ENCODE assay signal across 1 cellular context in genomic region chr16:50371036-50371716, GRCh38.
TF ChIP-seq lines count a peak whose summit lies in the region.

No MANE protein-coding gene starts in this region.

TF ChIP-seq in HepG2, 621 proteins besides CTCF, POLR2A, EP300 and RAD21 (continued from another document and continues in another):
- TF ChIP-seq ZBTB10 (CRISPR knock-in tag; IDR thresholded peaks at IDR 0.05; ENCODE audit: borderline replicate concordance) (no peak), ZBTB7B (CRISPR knock-in tag; IDR thresholded peaks at IDR 0.05) (peak; percentile 51; the same call in 1 of the 2 replicates), SP4 (CRISPR knock-in tag; IDR thresholded peaks at IDR 0.05) (no peak), DMTF1 (CRISPR knock-in tag; IDR thresholded peaks at IDR 0.05) (no peak), JDP2 (CRISPR knock-in tag; IDR thresholded peaks at IDR 0.05; ENCODE audit: borderline replicate concordance) (no peak), ZSCAN30 (CRISPR knock-in tag; IDR thresholded peaks at IDR 0.05) (no peak), ZNF263 (CRISPR knock-in tag; IDR thresholded peaks at IDR 0.05) (0 out of 2 replicates have a peak, but pooled peaks have one; percentile 20), NFIB (CRISPR knock-in tag; IDR thresholded peaks at IDR 0.05; ENCODE audit: borderline replicate concordance) (no peak), HDAC1 (CRISPR knock-in tag; IDR thresholded peaks at IDR 0.05) (no peak), PRMT3 (CRISPR knock-in tag; IDR thresholded peaks at IDR 0.05; ENCODE audit: borderline replicate concordance, low read depth) (no peak), PCBP2 (optimal IDR thresholded peaks at IDR 0.05; ENCODE audit: low read depth, low read length, poor library complexity, severe bottlenecking) (no peak), ZSCAN22 (CRISPR knock-in tag; IDR thresholded peaks at IDR 0.05) (no peak), ZHX1 (CRISPR knock-in tag; IDR thresholded peaks at IDR 0.05; ENCODE audit: low read depth) (no peak), SKIL (CRISPR knock-in tag; IDR thresholded peaks at IDR 0.05; ENCODE audit: borderline replicate concordance) (no peak), KLF16 (CRISPR knock-in tag; IDR thresholded peaks at IDR 0.05) (no peak), NONO (IDR thresholded peaks at IDR 0.05) (no peak), NONO (CRISPR knock-in tag; conservative IDR thresholded peaks at IDR 0.05) (no peak), BRF2 (CRISPR knock-in tag; IDR thresholded peaks at IDR 0.05) (no peak), TAF1 (CRISPR knock-in tag; IDR thresholded peaks at IDR 0.05) (peak; percentile 18; the same call in 1 of the 2 replicates), ZNF747 (CRISPR knock-in tag; IDR thresholded peaks at IDR 0.05; ENCODE audit: borderline replicate concordance) (no peak), ZNF251 (CRISPR knock-in tag; IDR thresholded peaks at IDR 0.05) (no peak), ZNF335 (CRISPR knock-in tag; IDR thresholded peaks at IDR 0.05) (no peak), ZNF770 (CRISPR knock-in tag; IDR thresholded peaks at IDR 0.05) (no peak), ZBTB26 (CRISPR knock-in tag; IDR thresholded peaks at IDR 0.05; ENCODE audit: borderline replicate concordance) (no peak), POLR2G (IDR thresholded peaks at IDR 0.05; ENCODE audit: low read depth, low read length) (no peak), PHB2 (IDR thresholded peaks at IDR 0.05; ENCODE audit: partially characterized antibody) (no peak), ZMYM2 (CRISPR knock-in tag; IDR thresholded peaks at IDR 0.05) (no peak), KDM6A (CRISPR knock-in tag; IDR thresholded peaks at IDR 0.05; ENCODE audit: low read depth) (no peak), ZNF232 (CRISPR knock-in tag; IDR thresholded peaks at IDR 0.05; ENCODE audit: borderline replicate concordance) (no peak), HNF1B (CRISPR knock-in tag; IDR thresholded peaks at IDR 0.05) (no peak), GABPB1 (CRISPR knock-in tag; IDR thresholded peaks at IDR 0.05) (no peak), ZNF564 (CRISPR knock-in tag; IDR thresholded peaks at IDR 0.05) (no peak), ZNF180 (CRISPR knock-in tag; IDR thresholded peaks at IDR 0.05; ENCODE audit: borderline replicate concordance, low read depth) (no peak), ZNF605 (CRISPR knock-in tag; IDR thresholded peaks at IDR 0.05) (no peak), TMF1 (CRISPR knock-in tag; IDR thresholded peaks at IDR 0.05; ENCODE audit: low read depth) (no peak), ZNF580 (CRISPR knock-in tag; IDR thresholded peaks at IDR 0.05; ENCODE audit: borderline replicate concordance, low read depth) (no peak), SALL1 (CRISPR knock-in tag; IDR thresholded peaks at IDR 0.05) (peak; percentile 61), HNRNPK (IDR thresholded peaks at IDR 0.05; ENCODE audit: low read depth, low read length, poor library complexity, severe bottlenecking) (peak; percentile 49), PHF8 (CRISPR knock-in tag; IDR thresholded peaks at IDR 0.05) (0 out of 2 replicates have a peak, but pooled peaks have one; percentile 31), ATF7-NPFF (CRISPR knock-in tag; IDR thresholded peaks at IDR 0.05; ENCODE audit: low read depth) (no peak), ZNF512B (CRISPR knock-in tag; IDR thresholded peaks at IDR 0.05; ENCODE audit: borderline replicate concordance) (no peak), NCOA1 (CRISPR knock-in tag; IDR thresholded peaks at IDR 0.05) (no peak), RELA (CRISPR knock-in tag; IDR thresholded peaks at IDR 0.05) (no peak), ZNF780A (CRISPR knock-in tag; IDR thresholded peaks at IDR 0.05) (no peak)
